ENCODE assay signal across 8 cellular contexts in genomic region chr5:181052928-181053759, GRCh38. TPM values are rescaled to one million over a fixed set of nuclear protein-coding genes. Genes with fewer than 3 reads are reported as not detected.
A peak's percentile ranks its signal among the peaks of the same experiment; 100 is the strongest.
DNase-seq lines count a peak whose midpoint lies in the region; ATAC-seq and TF ChIP-seq lines count a peak whose summit lies in the region.

No MANE protein-coding gene starts in this region.

- peaks cover 26% of the 10 kb centered on the region for H3K4me1 Mint-ChIP-seq in nephron

- no peaks in the 10 kb centered on the region for H3K36me3 ChIP-seq in SK-N-SH (replicated peaks in 1 of 2; ENCODE audit: control insufficient read depth in 1 of 2, insufficient read depth in 2 of 2, low read length in 1 of 2)

- TF ChIP-seq RAD21 in SK-N-SH (IDR thresholded peaks at IDR 0.05; ENCODE audit: low read length), result no peak

- CTCF ChIA-PET in SK-N-SH (lab: Yijun Ruan, JAX), result no interaction called here

- H4K20me1 ChIP-seq in SK-N-SH (ENCODE audit: insufficient read depth), result no peaks in the 10 kb centered on the region

- TF ChIP-seq CTCF in SK-N-SH (IDR thresholded peaks at IDR 0.05) (no peak), epithelial cell of proximal tubule (conservative IDR thresholded peaks at IDR 0.05; ENCODE audit: low read depth, low read length) (no peak), nephron (IDR thresholded peaks at IDR 0.05; ENCODE audit: unreplicated experiment in 3 of 3) (no peak)

- no peaks in the 10 kb centered on the region for H3K9me2 ChIP-seq in SK-N-SH

- no peak overlapping the region for H3K27ac Mint-ChIP-seq in nephron

- H3K79me2 ChIP-seq in SK-N-SH (ENCODE audit: insufficient read depth), result no peaks in the 10 kb centered on the region

- H2AFZ ChIP-seq in SK-N-SH (ENCODE audit: low read depth), result no peak overlapping the region

- no peak overlapping the region for H3K9ac ChIP-seq in SK-N-SH

- peaks cover 0 to 4% of the 10 kb centered on the region in 2 experiments; a peak in 1 of 4 replicates for H3K4me1 ChIP-seq in SK-N-SH (ENCODE audit: control insufficient read depth in 1 of 2, insufficient read depth in 2 of 2, low read depth in 1 of 2, low read length in 1 of 2)

- POLR2A ChIA-PET in SK-N-SH (lab: Yijun Ruan, JAX), result no interaction called here

- no peak overlapping the region for H3K27ac ChIP-seq in SK-N-SH (ENCODE audit: low read depth in 2 of 2, low read length in 1 of 2)

- H3K27me3 ChIP-seq in SK-N-SH (ENCODE audit: insufficient read depth), result peaks cover 86% of the 10 kb centered on the region

- peaks cover 2% of the 10 kb centered on the region for H3K9me3 Mint-ChIP-seq in nephron

- TF ChIP-seq EP300 in SK-N-SH (IDR thresholded peaks at IDR 0.05; ENCODE audit: borderline replicate concordance in 1 of 2, low read depth in 1 of 2, low read length in 1 of 2), result no peak

- peaks cover under 1% of the 10 kb centered on the region for H3K36me3 Mint-ChIP-seq in nephron (ENCODE audit: low read depth)

- ATAC-seq in GM18502 (IDR thresholded peaks at IDR 0.05; ENCODE audit: poor library complexity, unreplicated experiment) (peak; percentile 39), HG03354 (IDR thresholded peaks at IDR 0.05; ENCODE audit: poor library complexity, severe bottlenecking, unreplicated experiment) (no peak), GM21717 (IDR thresholded peaks at IDR 0.05; ENCODE audit: unreplicated experiment) (no peak), GM19463 (IDR thresholded peaks at IDR 0.05; ENCODE audit: unreplicated experiment) (no peak)

- peak; percentile 67 for DNase-seq in SK-N-SH
- DNase-seq in epithelial cell of proximal tubule (ENCODE audit: low read depth), result no peak
- DNase-seq in RKO (ENCODE audit: low spot score), result no peak

- H3F3A ChIP-seq in SK-N-SH (replicated peaks; ENCODE audit: insufficient read depth), result no peaks in the 10 kb centered on the region

- H3K9me3 ChIP-seq in SK-N-SH, result no peaks in the 10 kb centered on the region

- WGBS in SK-N-SH (ENCODE audit: low lambda C conversion rate), result 1% methylated on average over 34 of the region's 111 CpGs

- H3K4me3 Mint-ChIP-seq in nephron, result peak overlapping the region; percentile 69 to 79 (median 79)

- peak overlapping the region; percentile 71 for H3K4me2 ChIP-seq in SK-N-SH

- H3K27me3 Mint-ChIP-seq in nephron (ENCODE audit: low read depth), result peaks cover 92% of the 10 kb centered on the region

- H3K4me3 ChIP-seq in SK-N-SH (ENCODE audit: low read depth in 2 of 2, low read length in 1 of 2) (peak overlapping the region; percentile 16 to 31), epithelial cell of proximal tubule (ENCODE audit: low read depth, low read length) (peak overlapping the region; percentile 47)

TF ChIP-seq in SK-N-SH, 30 proteins besides CTCF, POLR2A, EP300 and RAD21:
- no peak for TF ChIP-seq ZBTB33 (IDR thresholded peaks at IDR 0.05; ENCODE audit: borderline replicate concordance, low read depth)
- TF ChIP-seq TCF12 (IDR thresholded peaks at IDR 0.05), result no peak
- TF ChIP-seq RCOR1 (IDR thresholded peaks at IDR 0.05; ENCODE audit: low read length), result no peak
- TF ChIP-seq CHD2 (IDR thresholded peaks at IDR 0.05; ENCODE audit: low read length, partially characterized antibody), result no peak
- TF ChIP-seq GABPA (IDR thresholded peaks at IDR 0.05; ENCODE audit: low read depth), result no peak
- no peak for TF ChIP-seq FOXJ3 (CRISPR knock-in tag; IDR thresholded peaks at IDR 0.05)
- TF ChIP-seq TEAD4 (IDR thresholded peaks at IDR 0.05; ENCODE audit: borderline replicate concordance, insufficient read depth), result no peak
- TF ChIP-seq NFIC (IDR thresholded peaks at IDR 0.05; ENCODE audit: borderline replicate concordance), result no peak
- no peak for TF ChIP-seq POLR2AphosphoS5 (IDR thresholded peaks at IDR 0.05; ENCODE audit: low read depth, low read length)
- TF ChIP-seq USF1 (IDR thresholded peaks at IDR 0.05; ENCODE audit: borderline replicate concordance, low read depth), result no peak
- no peak for TF ChIP-seq SMC3 (IDR thresholded peaks at IDR 0.05; ENCODE audit: low read depth, low read length)

RNA-seq across cellular contexts. Expression of gene BTNL9, which starts 13.1 kb away (rescaled TPM):
- polyA plus RNA-seq in SK-N-SH (2012; rRNA removed), result not detected in 2 replicates
- polyA plus RNA-seq in SK-N-SH (2012; cell fraction: cytosol; rRNA removed), result not detected in 2 replicates
- polyA plus RNA-seq in SK-N-SH (2012; cell fraction: nucleus; rRNA removed), result not detected in 2 replicates
- 0.22 TPM in 1 of 2 replicates, not detected in the other for total RNA-seq in epithelial cell of proximal tubule
